1 cellular context compared by ENCODE assay signal in genomic region chr2:178413472-178414265, GRCh38.
A peak's percentile ranks its signal among the peaks of the same experiment; 100 is the strongest.
TF ChIP-seq lines count a peak whose summit lies in the region.

No MANE protein-coding gene starts in this region.

TF ChIP-seq in GM12878, 131 proteins besides CTCF, POLR2A, EP300 and RAD21 (continued from another document and continues in another):
- TF ChIP-seq, protein P1, sequence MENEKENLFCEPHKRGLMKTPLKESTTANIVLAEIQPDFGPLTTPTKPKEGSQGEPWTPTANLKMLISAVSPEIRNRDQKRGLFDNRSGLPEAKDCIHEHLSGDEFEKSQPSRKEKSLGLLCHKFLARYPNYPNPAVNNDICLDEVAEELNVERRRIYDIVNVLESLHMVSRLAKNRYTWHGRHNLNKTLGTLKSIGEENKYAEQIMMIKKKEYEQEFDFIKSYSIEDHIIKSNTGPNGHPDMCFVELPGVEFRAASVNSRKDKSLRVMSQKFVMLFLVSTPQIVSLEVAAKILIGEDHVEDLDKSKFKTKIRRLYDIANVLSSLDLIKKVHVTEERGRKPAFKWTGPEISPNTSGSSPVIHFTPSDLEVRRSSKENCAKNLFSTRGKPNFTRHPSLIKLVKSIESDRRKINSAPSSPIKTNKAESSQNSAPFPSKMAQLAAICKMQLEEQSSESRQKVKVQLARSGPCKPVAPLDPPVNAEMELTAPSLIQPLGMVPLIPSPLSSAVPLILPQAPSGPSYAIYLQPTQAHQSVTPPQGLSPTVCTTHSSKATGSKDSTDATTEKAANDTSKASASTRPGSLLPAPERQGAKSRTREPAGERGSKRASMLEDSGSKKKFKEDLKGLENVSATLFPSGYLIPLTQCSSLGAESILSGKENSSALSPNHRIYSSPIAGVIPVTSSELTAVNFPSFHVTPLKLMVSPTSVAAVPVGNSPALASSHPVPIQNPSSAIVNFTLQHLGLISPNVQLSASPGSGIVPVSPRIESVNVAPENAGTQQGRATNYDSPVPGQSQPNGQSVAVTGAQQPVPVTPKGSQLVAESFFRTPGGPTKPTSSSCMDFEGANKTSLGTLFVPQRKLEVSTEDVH (IDR thresholded peaks at IDR 0.05; ENCODE audit: low read depth, partially characterized antibody) = no peak
- TF ChIP-seq TBL1XR1 (IDR thresholded peaks at IDR 0.05; ENCODE audit: low read depth, low read length) = peak; percentile 40; the same call in 1 of the 2 replicates
- TF ChIP-seq FOS (IDR thresholded peaks at IDR 0.05; ENCODE audit: borderline replicate concordance, extremely low read depth, insufficient read length) = no peak
- TF ChIP-seq YBX1 (IDR thresholded peaks at IDR 0.05) = no peak
- TF ChIP-seq, protein P2, sequence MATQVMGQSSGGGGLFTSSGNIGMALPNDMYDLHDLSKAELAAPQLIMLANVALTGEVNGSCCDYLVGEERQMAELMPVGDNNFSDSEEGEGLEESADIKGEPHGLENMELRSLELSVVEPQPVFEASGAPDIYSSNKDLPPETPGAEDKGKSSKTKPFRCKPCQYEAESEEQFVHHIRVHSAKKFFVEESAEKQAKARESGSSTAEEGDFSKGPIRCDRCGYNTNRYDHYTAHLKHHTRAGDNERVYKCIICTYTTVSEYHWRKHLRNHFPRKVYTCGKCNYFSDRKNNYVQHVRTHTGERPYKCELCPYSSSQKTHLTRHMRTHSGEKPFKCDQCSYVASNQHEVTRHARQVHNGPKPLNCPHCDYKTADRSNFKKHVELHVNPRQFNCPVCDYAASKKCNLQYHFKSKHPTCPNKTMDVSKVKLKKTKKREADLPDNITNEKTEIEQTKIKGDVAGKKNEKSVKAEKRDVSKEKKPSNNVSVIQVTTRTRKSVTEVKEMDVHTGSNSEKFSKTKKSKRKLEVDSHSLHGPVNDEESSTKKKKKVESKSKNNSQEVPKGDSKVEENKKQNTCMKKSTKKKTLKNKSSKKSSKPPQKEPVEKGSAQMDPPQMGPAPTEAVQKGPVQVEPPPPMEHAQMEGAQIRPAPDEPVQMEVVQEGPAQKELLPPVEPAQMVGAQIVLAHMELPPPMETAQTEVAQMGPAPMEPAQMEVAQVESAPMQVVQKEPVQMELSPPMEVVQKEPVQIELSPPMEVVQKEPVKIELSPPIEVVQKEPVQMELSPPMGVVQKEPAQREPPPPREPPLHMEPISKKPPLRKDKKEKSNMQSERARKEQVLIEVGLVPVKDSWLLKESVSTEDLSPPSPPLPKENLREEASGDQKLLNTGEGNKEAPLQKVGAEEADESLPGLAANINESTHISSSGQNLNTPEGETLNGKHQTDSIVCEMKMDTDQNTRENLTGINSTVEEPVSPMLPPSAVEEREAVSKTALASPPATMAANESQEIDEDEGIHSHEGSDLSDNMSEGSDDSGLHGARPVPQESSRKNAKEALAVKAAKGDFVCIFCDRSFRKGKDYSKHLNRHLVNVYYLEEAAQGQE (IDR thresholded peaks at IDR 0.05; ENCODE audit: low read depth, low read length) = no peak
- peak; percentile 48 for TF ChIP-seq KLF5 (IDR thresholded peaks at IDR 0.05; ENCODE audit: partially characterized antibody)
- TF ChIP-seq NFXL1 (IDR thresholded peaks at IDR 0.05; ENCODE audit: borderline replicate concordance) = no peak; the same call in 1 of the 2 replicates
- peak; percentile 58 for TF ChIP-seq RELB (IDR thresholded peaks at IDR 0.05; ENCODE audit: low read depth)
- TF ChIP-seq FOXM1 (IDR thresholded peaks at IDR 0.05; ENCODE audit: low read depth, low read length) = peak; percentile 47
- no peak for TF ChIP-seq MTA3 (IDR thresholded peaks at IDR 0.05; ENCODE audit: borderline replicate concordance, low read length)
- TF ChIP-seq, protein P3, sequence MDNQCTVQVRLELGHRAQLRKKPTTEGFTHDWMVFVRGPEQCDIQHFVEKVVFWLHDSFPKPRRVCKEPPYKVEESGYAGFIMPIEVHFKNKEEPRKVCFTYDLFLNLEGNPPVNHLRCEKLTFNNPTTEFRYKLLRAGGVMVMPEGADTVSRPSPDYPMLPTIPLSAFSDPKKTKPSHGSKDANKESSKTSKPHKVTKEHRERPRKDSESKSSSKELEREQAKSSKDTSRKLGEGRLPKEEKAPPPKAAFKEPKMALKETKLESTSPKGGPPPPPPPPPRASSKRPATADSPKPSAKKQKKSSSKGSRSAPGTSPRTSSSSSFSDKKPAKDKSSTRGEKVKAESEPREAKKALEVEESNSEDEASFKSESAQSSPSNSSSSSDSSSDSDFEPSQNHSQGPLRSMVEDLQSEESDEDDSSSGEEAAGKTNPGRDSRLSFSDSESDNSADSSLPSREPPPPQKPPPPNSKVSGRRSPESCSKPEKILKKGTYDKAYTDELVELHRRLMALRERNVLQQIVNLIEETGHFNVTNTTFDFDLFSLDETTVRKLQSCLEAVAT (IDR thresholded peaks at IDR 0.05) = 0 out of 2 replicates have a peak, but pooled peaks have one; percentile 5
- no peak for TF ChIP-seq TCF7 (IDR thresholded peaks at IDR 0.05; ENCODE audit: borderline replicate concordance)
- TF ChIP-seq PML (IDR thresholded peaks at IDR 0.05; ENCODE audit: low read length) = peak; percentile 65; the same call in 1 of the 2 replicates
- TF ChIP-seq, protein P4, sequence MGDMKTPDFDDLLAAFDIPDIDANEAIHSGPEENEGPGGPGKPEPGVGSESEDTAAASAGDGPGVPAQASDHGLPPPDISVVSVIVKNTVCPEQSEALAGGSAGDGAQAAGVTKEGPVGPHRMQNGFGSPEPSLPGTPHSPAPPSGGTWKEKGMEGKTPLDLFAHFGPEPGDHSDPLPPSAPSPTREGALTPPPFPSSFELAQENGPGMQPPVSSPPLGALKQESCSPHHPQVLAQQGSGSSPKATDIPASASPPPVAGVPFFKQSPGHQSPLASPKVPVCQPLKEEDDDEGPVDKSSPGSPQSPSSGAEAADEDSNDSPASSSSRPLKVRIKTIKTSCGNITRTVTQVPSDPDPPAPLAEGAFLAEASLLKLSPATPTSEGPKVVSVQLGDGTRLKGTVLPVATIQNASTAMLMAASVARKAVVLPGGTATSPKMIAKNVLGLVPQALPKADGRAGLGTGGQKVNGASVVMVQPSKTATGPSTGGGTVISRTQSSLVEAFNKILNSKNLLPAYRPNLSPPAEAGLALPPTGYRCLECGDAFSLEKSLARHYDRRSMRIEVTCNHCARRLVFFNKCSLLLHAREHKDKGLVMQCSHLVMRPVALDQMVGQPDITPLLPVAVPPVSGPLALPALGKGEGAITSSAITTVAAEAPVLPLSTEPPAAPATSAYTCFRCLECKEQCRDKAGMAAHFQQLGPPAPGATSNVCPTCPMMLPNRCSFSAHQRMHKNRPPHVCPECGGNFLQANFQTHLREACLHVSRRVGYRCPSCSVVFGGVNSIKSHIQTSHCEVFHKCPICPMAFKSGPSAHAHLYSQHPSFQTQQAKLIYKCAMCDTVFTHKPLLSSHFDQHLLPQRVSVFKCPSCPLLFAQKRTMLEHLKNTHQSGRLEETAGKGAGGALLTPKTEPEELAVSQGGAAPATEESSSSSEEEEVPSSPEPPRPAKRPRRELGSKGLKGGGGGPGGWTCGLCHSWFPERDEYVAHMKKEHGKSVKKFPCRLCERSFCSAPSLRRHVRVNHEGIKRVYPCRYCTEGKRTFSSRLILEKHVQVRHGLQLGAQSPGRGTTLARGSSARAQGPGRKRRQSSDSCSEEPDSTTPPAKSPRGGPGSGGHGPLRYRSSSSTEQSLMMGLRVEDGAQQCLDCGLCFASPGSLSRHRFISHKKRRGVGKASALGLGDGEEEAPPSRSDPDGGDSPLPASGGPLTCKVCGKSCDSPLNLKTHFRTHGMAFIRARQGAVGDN (IDR thresholded peaks at IDR 0.05) = peak; percentile 79; the same call in 1 of the 2 replicates
- no peak for TF ChIP-seq ZSCAN29 (IDR thresholded peaks at IDR 0.05)
- TF ChIP-seq ZBTB40 (IDR thresholded peaks at IDR 0.05; ENCODE audit: borderline replicate concordance) = 0 out of 2 replicates have a peak, but pooled peaks have one; percentile 18
- TF ChIP-seq, protein P5, sequence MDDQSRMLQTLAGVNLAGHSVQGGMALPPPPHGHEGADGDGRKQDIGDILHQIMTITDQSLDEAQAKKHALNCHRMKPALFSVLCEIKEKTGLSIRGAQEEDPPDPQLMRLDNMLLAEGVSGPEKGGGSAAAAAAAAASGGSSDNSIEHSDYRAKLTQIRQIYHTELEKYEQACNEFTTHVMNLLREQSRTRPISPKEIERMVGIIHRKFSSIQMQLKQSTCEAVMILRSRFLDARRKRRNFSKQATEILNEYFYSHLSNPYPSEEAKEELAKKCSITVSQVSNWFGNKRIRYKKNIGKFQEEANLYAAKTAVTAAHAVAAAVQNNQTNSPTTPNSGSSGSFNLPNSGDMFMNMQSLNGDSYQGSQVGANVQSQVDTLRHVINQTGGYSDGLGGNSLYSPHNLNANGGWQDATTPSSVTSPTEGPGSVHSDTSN (IDR thresholded peaks at IDR 0.05; ENCODE audit: insufficient replicate concordance, low read depth, low read length) = no peak
- no peak for TF ChIP-seq TCF3 (IDR thresholded peaks at IDR 0.05; ENCODE audit: borderline replicate concordance, insufficient read depth, low read depth, low read length)
- TF ChIP-seq EGR1 (IDR thresholded peaks at IDR 0.05; ENCODE audit: borderline replicate concordance in 1 of 2, low read depth in 2 of 2, low read length in 2 of 2) = no peak
- peak; percentile 42; the same call in 1 of the 2 replicates for TF ChIP-seq MXI1 (IDR thresholded peaks at IDR 0.05; ENCODE audit: low read depth, low read length)
- no peak for TF ChIP-seq JUNB (IDR thresholded peaks at IDR 0.05)
- TF ChIP-seq KDM1A (IDR thresholded peaks at IDR 0.05; ENCODE audit: borderline replicate concordance) = no peak
- TF ChIP-seq, protein P6, sequence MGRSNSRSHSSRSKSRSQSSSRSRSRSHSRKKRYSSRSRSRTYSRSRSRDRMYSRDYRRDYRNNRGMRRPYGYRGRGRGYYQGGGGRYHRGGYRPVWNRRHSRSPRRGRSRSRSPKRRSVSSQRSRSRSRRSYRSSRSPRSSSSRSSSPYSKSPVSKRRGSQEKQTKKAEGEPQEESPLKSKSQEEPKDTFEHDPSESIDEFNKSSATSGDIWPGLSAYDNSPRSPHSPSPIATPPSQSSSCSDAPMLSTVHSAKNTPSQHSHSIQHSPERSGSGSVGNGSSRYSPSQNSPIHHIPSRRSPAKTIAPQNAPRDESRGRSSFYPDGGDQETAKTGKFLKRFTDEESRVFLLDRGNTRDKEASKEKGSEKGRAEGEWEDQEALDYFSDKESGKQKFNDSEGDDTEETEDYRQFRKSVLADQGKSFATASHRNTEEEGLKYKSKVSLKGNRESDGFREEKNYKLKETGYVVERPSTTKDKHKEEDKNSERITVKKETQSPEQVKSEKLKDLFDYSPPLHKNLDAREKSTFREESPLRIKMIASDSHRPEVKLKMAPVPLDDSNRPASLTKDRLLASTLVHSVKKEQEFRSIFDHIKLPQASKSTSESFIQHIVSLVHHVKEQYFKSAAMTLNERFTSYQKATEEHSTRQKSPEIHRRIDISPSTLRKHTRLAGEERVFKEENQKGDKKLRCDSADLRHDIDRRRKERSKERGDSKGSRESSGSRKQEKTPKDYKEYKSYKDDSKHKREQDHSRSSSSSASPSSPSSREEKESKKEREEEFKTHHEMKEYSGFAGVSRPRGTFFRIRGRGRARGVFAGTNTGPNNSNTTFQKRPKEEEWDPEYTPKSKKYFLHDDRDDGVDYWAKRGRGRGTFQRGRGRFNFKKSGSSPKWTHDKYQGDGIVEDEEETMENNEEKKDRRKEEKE (IDR thresholded peaks at IDR 0.05) = no peak
- TF ChIP-seq TARDBP (IDR thresholded peaks at IDR 0.05; ENCODE audit: borderline replicate concordance) = no peak; the same call in 1 of the 2 replicates
- peak; percentile 90 for TF ChIP-seq IRF5 (IDR thresholded peaks at IDR 0.05; ENCODE audit: borderline replicate concordance)
- peak; percentile 62; the same call in 1 of the 2 replicates for TF ChIP-seq CBFB (IDR thresholded peaks at IDR 0.05; ENCODE audit: low read depth)
- TF ChIP-seq SUPT20H (IDR thresholded peaks at IDR 0.05; ENCODE audit: borderline replicate concordance, control insufficient read depth, low read depth, low read length) = no peak
- 0 out of 2 replicates have a peak, but pooled peaks have one; percentile 51 for TF ChIP-seq YY1 (IDR thresholded peaks at IDR 0.05; ENCODE audit: low read depth, low read length)
- no peak for TF ChIP-seq NFYA (IDR thresholded peaks at IDR 0.05; ENCODE audit: borderline replicate concordance, low read depth, low read length)
